1 cellular context compared by ENCODE assay signal in the genomic region with DNA sequence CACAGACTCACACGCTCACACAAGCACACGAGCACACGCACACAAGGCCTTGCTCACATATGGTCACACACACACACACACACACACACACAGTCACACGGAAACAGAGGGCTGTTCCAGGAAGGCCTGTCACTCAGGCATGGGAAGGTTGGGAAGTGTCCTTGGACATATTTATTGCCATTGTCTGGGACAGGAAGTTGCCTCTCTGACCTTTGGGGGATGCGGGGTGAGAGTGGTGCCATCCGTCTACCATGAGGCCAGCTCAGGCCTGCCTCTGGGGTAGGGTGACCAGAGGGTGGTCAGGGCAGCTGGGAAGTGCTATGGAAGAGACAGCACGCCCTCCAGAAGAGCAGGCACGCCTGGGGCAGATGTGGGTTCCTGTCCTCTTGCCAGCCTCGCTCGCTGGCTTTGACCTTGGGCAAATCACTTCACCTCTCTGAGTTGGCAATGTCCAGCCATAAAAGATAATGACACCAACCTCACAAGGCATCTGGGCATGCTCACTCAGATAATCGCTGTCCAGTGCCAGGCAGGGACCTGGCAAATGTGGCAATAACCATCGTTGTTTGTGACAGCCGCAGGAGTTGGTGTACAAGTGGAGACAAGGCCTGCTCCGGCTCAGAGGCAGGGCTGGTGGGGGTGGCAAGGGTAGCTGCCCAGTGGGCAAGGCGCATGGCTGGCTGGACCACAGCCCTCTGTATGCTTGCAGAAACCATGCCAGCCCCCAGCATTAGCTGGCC.
TF ChIP-seq lines count a peak whose summit lies in the region.

No MANE protein-coding gene starts in this region.

TF ChIP-seq in GM12878, 131 proteins besides CTCF, POLR2A, EP300 and RAD21:
- TF ChIP-seq NFXL1 (IDR thresholded peaks at IDR 0.05; ENCODE audit: borderline replicate concordance) = no peak
- peak; percentile 49 for TF ChIP-seq NR2C2 (IDR thresholded peaks at IDR 0.05; ENCODE audit: borderline replicate concordance, control insufficient read depth, insufficient read length, low read depth)
- peak; percentile 27; the same call in 1 of the 2 replicates for TF ChIP-seq POLR2AphosphoS5 (IDR thresholded peaks at IDR 0.05; ENCODE audit: low read length)
- TF ChIP-seq, protein P1, sequence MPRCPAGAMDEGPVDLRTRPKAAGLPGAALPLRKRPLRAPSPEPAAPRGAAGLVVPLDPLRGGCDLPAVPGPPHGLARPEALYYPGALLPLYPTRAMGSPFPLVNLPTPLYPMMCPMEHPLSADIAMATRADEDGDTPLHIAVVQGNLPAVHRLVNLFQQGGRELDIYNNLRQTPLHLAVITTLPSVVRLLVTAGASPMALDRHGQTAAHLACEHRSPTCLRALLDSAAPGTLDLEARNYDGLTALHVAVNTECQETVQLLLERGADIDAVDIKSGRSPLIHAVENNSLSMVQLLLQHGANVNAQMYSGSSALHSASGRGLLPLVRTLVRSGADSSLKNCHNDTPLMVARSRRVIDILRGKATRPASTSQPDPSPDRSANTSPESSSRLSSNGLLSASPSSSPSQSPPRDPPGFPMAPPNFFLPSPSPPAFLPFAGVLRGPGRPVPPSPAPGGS (IDR thresholded peaks at IDR 0.05; ENCODE audit: borderline replicate concordance, insufficient read depth, low read depth, low read length, poor library complexity, severe bottlenecking) = peak; percentile 73
